In the genomic region with DNA sequence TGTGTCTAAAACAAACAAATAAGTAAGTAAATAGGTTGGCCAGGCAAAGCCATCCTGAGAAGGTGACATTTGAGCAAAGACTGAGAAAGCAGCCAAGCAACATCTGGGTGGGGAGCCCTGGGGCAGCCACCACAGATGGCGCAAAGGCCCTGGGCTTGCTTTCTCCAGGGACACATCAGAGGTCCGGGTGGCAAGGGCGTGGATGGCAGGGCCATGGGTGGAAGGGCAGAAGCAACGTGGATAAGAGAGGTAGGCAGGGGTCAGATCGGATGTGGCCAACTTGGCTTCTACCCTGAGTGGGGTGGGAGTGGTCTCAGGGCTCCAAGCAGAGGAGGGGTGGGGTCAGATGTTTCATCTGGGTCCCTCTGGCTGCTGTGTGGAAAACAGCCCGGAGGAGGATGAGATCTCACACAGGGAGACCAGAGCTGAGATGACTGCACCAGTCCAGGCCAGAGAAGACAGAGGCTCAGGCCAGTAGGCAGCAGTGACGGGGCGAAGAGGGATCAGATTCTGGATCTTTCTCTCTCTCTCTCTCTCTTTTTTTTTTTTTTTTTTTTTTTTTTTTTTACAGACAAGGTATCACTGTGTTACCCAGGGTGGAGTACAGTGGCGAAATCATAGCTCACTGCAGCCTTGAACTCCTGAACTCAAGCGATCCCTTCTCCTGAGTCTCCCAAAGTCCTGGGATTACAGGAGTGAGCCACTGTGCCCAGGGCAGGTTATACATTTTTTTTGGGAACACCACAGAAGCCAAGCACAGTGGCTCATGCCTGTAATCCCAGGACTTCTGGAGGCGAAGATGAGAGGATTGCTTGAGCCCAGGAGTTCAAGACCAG, we compare ENCODE assay signal across 1 cellular context.
TF ChIP-seq lines count a peak whose summit lies in the region.

No MANE protein-coding gene starts in this region.

TF ChIP-seq in HEK293, 187 proteins besides CTCF, POLR2A, EP300 and RAD21:
- TF ChIP-seq ZNF239 (tag by site-specific recombination; IDR thresholded peaks at IDR 0.05), result no peak
- TF ChIP-seq ZNF623 (tag by site-specific recombination; IDR thresholded peaks at IDR 0.05), result peak; percentile 80
